18 cellular contexts compared by ENCODE assay signal in the genomic region with DNA sequence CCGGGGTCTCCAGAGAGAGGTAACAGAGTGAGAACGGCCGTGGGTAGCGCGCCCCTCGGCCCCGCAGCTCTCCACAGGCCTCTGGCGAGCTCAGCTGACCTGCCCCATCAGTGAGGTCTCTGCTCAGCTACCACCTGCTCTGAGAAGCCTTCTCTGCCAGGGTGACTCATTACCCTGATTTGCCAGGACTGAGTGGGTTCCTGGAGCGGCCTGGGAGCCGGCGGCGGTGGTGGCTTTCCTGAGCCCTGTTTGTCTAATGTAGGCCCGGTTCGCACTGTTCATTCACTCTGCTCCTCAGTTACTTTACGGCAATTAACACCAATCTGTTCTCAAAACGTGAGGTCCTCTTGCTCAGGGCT.
DNase-seq lines count a peak whose midpoint lies in the region; ATAC-seq and TF ChIP-seq lines count a peak whose summit lies in the region.
"Had no signal": no experiment of that assay in that cellular context is flagged by ENCODE, and none has a peak within 500 bp of the region (broad histone marks: within the 10 kb centered on the region; RNA-seq: fewer than 3 reads in every experiment).

No MANE protein-coding gene starts in this region.

- no peaks in the 10 kb centered on the region for H3K4me1 Mint-ChIP-seq in stimulated activated memory B cell treated with anti-CD40 and anti-IgM and Interleukin-4, amounts not matched to agents 10 μg/mL and 1 μg/mL and 100 μg/mL, for 72 hours
- H3K4me1 Mint-ChIP-seq: IgD-negative memory B cell, T-helper 17 cell had no signal

- TF ChIP-seq CTCF in PC-3 (conservative IDR thresholded peaks at IDR 0.05; ENCODE audit: low read depth, low read length) (no peak), fibroblast of mammary gland (conservative IDR thresholded peaks at IDR 0.05; ENCODE audit: control insufficient read depth, insufficient read depth, low read depth, low read length) (no peak), testis (IDR thresholded peaks at IDR 0.05) (no peak), body of pancreas (IDR thresholded peaks at IDR 0.05) (no peak)

- H3K27me3 ChIP-seq in PC-3 (ENCODE audit: low read length) (no peaks in the 10 kb centered on the region), testis (no peaks in the 10 kb centered on the region), body of pancreas (no peaks in the 10 kb centered on the region)
- H3K27me3 ChIP-seq: colonic mucosa, upper lobe of right lung had no signal

- H3K9ac ChIP-seq in PC-3 (ENCODE audit: low read length), result peak overlapping the region; percentile 70

- H3K4me2 ChIP-seq in PC-3 (ENCODE audit: low read length), result peak overlapping the region; percentile 83

- H3K9me2 ChIP-seq in PC-3 (replicated peaks; ENCODE audit: low read length), result no peaks in the 10 kb centered on the region

- TF ChIP-seq POLR2A in testis (IDR thresholded peaks at IDR 0.05), result no peak
- no peak for TF ChIP-seq POLR2A in body of pancreas (IDR thresholded peaks at IDR 0.05)

- no peak overlapping the region for H3K27ac Mint-ChIP-seq in stimulated activated memory B cell treated with anti-CD40 and anti-IgM and Interleukin-4, amounts not matched to agents 10 μg/mL and 1 μg/mL and 100 μg/mL, for 72 hours
- H3K27ac Mint-ChIP-seq: IgD-negative memory B cell; stimulated activated naive CD8-positive, alpha-beta T cell treated with anti-CD3 and anti-CD28 coated beads, Interleukin-15, Interleukin-2, amounts not matched to agents 100 ng/mL and 50 ng/mL, for 24 hours; T-helper 17 cell had no signal

- no TSS peak for BruUV-seq in PC-3 (replicated peaks; lab: Mats Ljungman, UMichigan)

- DNase-seq in cardiac septum (ENCODE audit: low spot score), result peak; percentile 44
- no peak for DNase-seq in left cardiac atrium
- peak; percentile 62 for DNase-seq in PC-3
- no peak for DNase-seq in fibroblast of mammary gland (ENCODE audit: low read depth)
- no peak for DNase-seq in testis
- DNase-seq in body of pancreas, result no peak
- DNase-seq: colonic mucosa, COR-L47, NCI-H1930, occipital lobe, T-helper 17 cell, upper lobe of right lung had no signal

- H3K36me3 Mint-ChIP-seq in stimulated activated memory B cell treated with anti-CD40 and anti-IgM and Interleukin-4, amounts not matched to agents 10 μg/mL and 1 μg/mL and 100 μg/mL, for 72 hours, result no peaks in the 10 kb centered on the region

- peaks cover 12% of the 10 kb centered on the region; the same call in 1 of the 2 replicates for H3K79me2 ChIP-seq in PC-3 (ENCODE audit: low read length)

- H3K4me3 ChIP-seq in PC-3 (ENCODE audit: low read length) (peak overlapping the region; percentile 73), fibroblast of mammary gland (ENCODE audit: control insufficient read depth, low read depth, low read length) (peak overlapping the region; percentile 3), testis (peak overlapping the region; percentile 52 to 66), body of pancreas (no peak overlapping the region)
- H3K4me3 ChIP-seq: colonic mucosa, HAP-1, upper lobe of right lung had no signal

- intact Hi-C loops in cardiac septum (cut with DNase I), result no loop called here
- intact Hi-C loops in left cardiac atrium (cut with DNase I), result no loop called here
- intact Hi-C loops in PC-3 (cut with micrococcal nuclease), result no loop called here
- intact Hi-C loops in testis (cut with DNase I; ENCODE audit: low total_unique reads), result no loop called here
- intact Hi-C loops in body of pancreas (cut with DNase I), result no loop called here

- H3K9me3 Mint-ChIP-seq in stimulated activated memory B cell treated with anti-CD40 and anti-IgM and Interleukin-4, amounts not matched to agents 10 μg/mL and 1 μg/mL and 100 μg/mL, for 72 hours, result no peaks in the 10 kb centered on the region

- POLR2A ChIA-PET in PC-3 (lab: Charles Lee; ENCODE audit: unreplicated experiment), result no interaction called here

- peaks cover 40% of the 10 kb centered on the region for H3K27me3 Mint-ChIP-seq in stimulated activated memory B cell treated with anti-CD40 and anti-IgM and Interleukin-4, amounts not matched to agents 10 μg/mL and 1 μg/mL and 100 μg/mL, for 72 hours

- peak overlapping the region; percentile 82 for H2AFZ ChIP-seq in PC-3 (ENCODE audit: low read length)

- CTCF ChIA-PET in PC-3 (lab: Charles Lee), result no interaction called here

- H3K27ac ChIP-seq in PC-3 (ENCODE audit: low read length) (peak overlapping the region; percentile 56), testis (no peak overlapping the region), body of pancreas (no peak overlapping the region)
- H3K27ac ChIP-seq: colonic mucosa, upper lobe of right lung had no signal

- H3K36me3 ChIP-seq in PC-3 (ENCODE audit: low read depth, low read length), result peaks cover 13% of the 10 kb centered on the region; the same call in 1 of the 2 replicates
- no peaks in the 10 kb centered on the region for H3K36me3 ChIP-seq in testis (ENCODE audit: low read depth, missing control alignments)
- H3K36me3 ChIP-seq in body of pancreas (replicated peaks in 1 of 2; ENCODE audit: insufficient read depth in 1 of 2, low read depth in 2 of 2), result no peaks in the 10 kb centered on the region
- H3K36me3 ChIP-seq: colonic mucosa, HAP-1, upper lobe of right lung had no signal

- H3F3A ChIP-seq in PC-3 (ENCODE audit: low read length, unreplicated experiment), result no peaks in the 10 kb centered on the region

- ATAC-seq in left cardiac atrium (no peak), PC-3 (peak; percentile 52), HG02885 (IDR thresholded peaks at IDR 0.05; ENCODE audit: poor library complexity, unreplicated experiment) (no peak), body of pancreas (no peak)
- no peak for ATAC-seq in stimulated activated memory B cell treated with anti-CD40 and anti-IgM and Interleukin-4, amounts not matched to agents 10 μg/mL and 1 μg/mL and 100 μg/mL, for 72 hours
- ATAC-seq: activated CD4-positive, CD25-positive, alpha-beta regulatory T cell treated with anti-CD3 and anti-CD28 coated beads, Interleukin-2, amount 50 U/mL, for 24 hours; T-helper 17 cell had no signal

- H3K4me3 Mint-ChIP-seq in stimulated activated memory B cell treated with anti-CD40 and anti-IgM and Interleukin-4, amounts not matched to agents 10 μg/mL and 1 μg/mL and 100 μg/mL, for 72 hours, result no peak overlapping the region
- H3K4me3 Mint-ChIP-seq: IgD-negative memory B cell; stimulated activated naive CD8-positive, alpha-beta T cell treated with anti-CD3 and anti-CD28 coated beads, Interleukin-15, Interleukin-2, amounts not matched to agents 100 ng/mL and 50 ng/mL, for 24 hours; T-helper 17 cell had no signal

- peaks cover 12% of the 10 kb centered on the region; the same call in 1 of the 2 replicates for H3K4me1 ChIP-seq in PC-3 (ENCODE audit: insufficient read depth, low read length)
- H3K4me1 ChIP-seq in testis, result peaks cover 3% of the 10 kb centered on the region
- no peaks in the 10 kb centered on the region for H3K4me1 ChIP-seq in body of pancreas
- H3K4me1 ChIP-seq: colonic mucosa, HAP-1, upper lobe of right lung had no signal

- WGBS in testis, 2 donors, result 53 to 78% methylated on average over 8 to 16 of the region's 16 CpGs
- 88 to 90% methylated on average over 15 to 16 of the region's 16 CpGs for WGBS in body of pancreas, 2 donors

- H4K20me1 ChIP-seq in PC-3 (ENCODE audit: low read length), result no peaks in the 10 kb centered on the region

- H3K9me3 ChIP-seq in PC-3 (ENCODE audit: low read length) (peaks cover 15% of the 10 kb centered on the region), testis (no peaks in the 10 kb centered on the region), body of pancreas (no peaks in the 10 kb centered on the region)
- H3K9me3 ChIP-seq: colonic mucosa, HAP-1, upper lobe of right lung had no signal

Comparison
In these comparisons a context has a peak if more than half of its experiments do, and no peak if none do; other contexts are left out.
1. DNase-seq: peak in cardiac septum (single experiment) and PC-3 (single experiment); none in left cardiac atrium (single experiment), fibroblast of mammary gland (single experiment), testis (single experiment) and body of pancreas (0 of 4).
2. H3K4me3 ChIP-seq: peak in PC-3 (single experiment), fibroblast of mammary gland (single experiment) and testis (2 of 2); none in body of pancreas (0 of 2).